Comparison of ENCODE assay signal across 16 cellular contexts in the genomic region with DNA sequence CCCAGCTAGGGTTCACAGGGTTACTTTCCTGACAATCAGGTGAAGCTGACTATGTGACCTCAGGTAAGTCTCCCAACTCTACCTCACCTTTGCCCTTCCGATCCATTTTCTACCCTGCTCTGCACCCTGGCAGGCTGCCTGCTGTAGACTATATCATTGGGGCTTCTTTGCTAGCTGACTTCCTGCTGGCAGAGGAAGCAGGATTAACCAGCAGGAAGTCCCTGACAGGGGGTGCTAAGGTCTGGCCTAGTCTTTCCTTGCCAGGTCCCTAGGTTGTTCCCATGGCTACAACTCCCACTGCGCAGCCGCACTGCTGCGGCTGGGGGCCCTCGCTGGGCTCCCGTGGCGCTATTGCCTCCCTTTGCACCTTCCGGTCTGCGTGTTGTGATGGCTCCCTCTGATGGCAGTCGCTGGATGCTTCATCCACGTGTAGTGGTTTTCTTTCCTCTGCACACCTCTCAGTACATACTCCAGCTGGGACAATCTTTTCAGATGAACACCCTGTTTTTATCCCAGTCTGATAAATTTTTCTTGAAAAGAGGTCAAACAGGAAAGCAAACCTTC.
DNase-seq lines count a peak whose midpoint lies in the region; ATAC-seq, FAIRE-seq and TF ChIP-seq lines count a peak whose summit lies in the region.
"Had no signal": no experiment of that assay in that cellular context is flagged by ENCODE, and none has a peak within 500 bp of the region (broad histone marks: within the 10 kb centered on the region; RNA-seq: fewer than 3 reads in every experiment).

No MANE protein-coding gene starts in this region.

- CTCF ChIA-PET in K562 (lab: Yijun Ruan, JAX; ENCODE audit: low intra/inter-chr PET ratio) = no interaction called here

- no peaks in the 10 kb centered on the region for H3K79me2 ChIP-seq in Karpas-422 (ENCODE audit: low read length)
- no peaks in the 10 kb centered on the region for H3K79me2 ChIP-seq in K562 (ENCODE audit: control insufficient read depth, insufficient read depth, low read length)

- H3K27ac ChIP-seq in Karpas-422 (ENCODE audit: low read length) (no peak overlapping the region), K562 (ENCODE audit: extremely low read depth, low read depth, low read length) (no peak overlapping the region), gastroesophageal sphincter (no peak overlapping the region)

- 5% methylated on average over 11 of the region's 11 CpGs for WGBS in K562 (ENCODE audit: insufficient coverage, low coverage, missing lambda C conversion rate)
- 40 to 66% methylated on average over 4 to 9 of the region's 11 CpGs for WGBS in gastroesophageal sphincter (ENCODE audit: low coverage in 1 of 2), 2 donors

- H3K4me2 ChIP-seq in Karpas-422 (ENCODE audit: low read depth, low read length, poor library complexity, severe bottlenecking) (no peak overlapping the region), K562 (ENCODE audit: insufficient read depth, low read length) (peak overlapping the region; percentile 43; the same call in 1 of the 2 replicates)

- H3K4me3 ChIP-seq in Karpas-422 (ENCODE audit: low read length) (no peak overlapping the region), K562 (no peak overlapping the region), mucosa of descending colon (no peak overlapping the region), gastroesophageal sphincter (no peak overlapping the region)
- H3K4me3 ChIP-seq: GM12878 had no signal

- peak; percentile 99 for ATAC-seq in K562
- ATAC-seq in left lobe of liver = peak; percentile 73
- ATAC-seq in mucosa of descending colon = no peak
- ATAC-seq in gastroesophageal sphincter = no peak
- ATAC-seq: activated T-cell treated with anti-CD3 and anti-CD28 coated beads, Interleukin-2, amount 50 U/mL, for 72 hours; GM12878 had no signal

- H3K9me2 ChIP-seq in Karpas-422 (replicated peaks; ENCODE audit: insufficient read depth, low read length) = no peaks in the 10 kb centered on the region

- BruUV-seq in K562 (replicated peaks; lab: Mats Ljungman, UMichigan) = no TSS peak

- no peaks in the 10 kb centered on the region for H4K20me1 ChIP-seq in Karpas-422 (ENCODE audit: insufficient read depth, low read depth, low read length)
- H4K20me1 ChIP-seq in K562 (replicated peaks; ENCODE audit: control insufficient read depth, insufficient read depth, low read length) = no peaks in the 10 kb centered on the region

- intact Hi-C loops in K562 (cut with micrococcal nuclease) (no loop called here), mucosa of descending colon (cut with DNase I, micrococcal nuclease) (no loop called here)

- TF ChIP-seq RAD21 in K562 (CRISPR knock-in tag; conservative IDR thresholded peaks at IDR 0.05 in 1 of 2, IDR thresholded peaks at IDR 0.05 in 1 of 2) = peak; percentile 30 to 43; a peak in 3 of 4 replicates

- H3K36me3 ChIP-seq in Karpas-422 (ENCODE audit: insufficient read depth, low read length) (no peaks in the 10 kb centered on the region), K562 (ENCODE audit: control insufficient read depth, insufficient read depth, low read length) (no peaks in the 10 kb centered on the region), mucosa of descending colon (ENCODE audit: low read depth) (no peaks in the 10 kb centered on the region), gastroesophageal sphincter (no peaks in the 10 kb centered on the region)

- DNase-seq in COR-L47 (lab: John Stamatoyannopoulos, UW) (peak; percentile 77), Karpas-422 (peak; percentile 86), K562 (ENCODE audit: extremely low read depth in 1 of 4, low spot score in 3 of 4) (peak; percentile 73 to 80 (median 76)), left lobe of liver (ENCODE audit: low spot score) (peak; percentile 50), mucosa of descending colon (no peak)
- no peak for DNase-seq in activated CD4-positive, alpha-beta T cell treated with anti-CD3 and anti-CD28 coated beads, Interleukin-2, amount 50 U/mL, for 1 hour
- DNase-seq in activated CD4-positive, CD25-positive, alpha-beta regulatory T cell (lab: John Stamatoyannopoulos, UW) = no peak
- DNase-seq: activated CD4-positive, alpha-beta T cell treated with anti-CD3 and anti-CD28 coated beads, Interleukin-2, amount 10 ng/mL, durations not matched to agents 7 days and 5 days; activated T-cell treated with anti-CD3 and anti-CD28 coated beads, Interleukin-2, amount 50 U/mL, for 72 hours; DMS79; kidney; NCI-H2081; stimulated activated CD4-positive, alpha-beta T cell treated with anti-CD3 and anti-CD28 coated beads, Interleukin-1b, Interleukin-23, amount 100 ng/mL, for 48 hours; T-helper 1 cell had no signal

- H2AFZ ChIP-seq in Karpas-422 (ENCODE audit: low read length) (peak overlapping the region; percentile 55; the same call in 1 of the 2 replicates), K562 (ENCODE audit: low read depth, low read length) (peak overlapping the region; percentile 71)

- no peaks in the 10 kb centered on the region for H3K4me1 ChIP-seq in Karpas-422 (ENCODE audit: low read length)
- H3K4me1 ChIP-seq in K562 (replicated peaks in 1 of 2; ENCODE audit: control insufficient read depth in 2 of 2, insufficient read depth in 2 of 2, low read length in 2 of 2) = peaks cover 0 to 3% of the 10 kb centered on the region in 2 experiments; a peak in 2 of 5 replicates
- H3K4me1 ChIP-seq in mucosa of descending colon (ENCODE audit: low read depth) = no peaks in the 10 kb centered on the region
- H3K4me1 ChIP-seq in gastroesophageal sphincter = no peaks in the 10 kb centered on the region

- H3K9ac ChIP-seq in Karpas-422 (ENCODE audit: low read length) (no peak overlapping the region), K562 (ENCODE audit: insufficient read depth in 1 of 2, low read depth in 2 of 2, low read length in 2 of 2) (no peak overlapping the region)

- POLR2A ChIA-PET in K562 (lab: Yijun Ruan, JAX) = interaction anchor here (0.6 kb wide), 1 partner anchor 1097 kb away, joined by 3 read pairs; no protein-coding TSS in a partner anchor

- no peak for TF ChIP-seq POLR2A in K562 (conservative IDR thresholded peaks at IDR 0.05)
- TF ChIP-seq POLR2A in gastroesophageal sphincter (IDR thresholded peaks at IDR 0.05) = no peak

- peak; percentile 80 for FAIRE-seq in K562 (lab: Jason Lieb, UNC)
- FAIRE-seq: GM12878, kidney had no signal

- no peak for TF ChIP-seq EP300 in K562 (IDR thresholded peaks at IDR 0.05; ENCODE audit: low read length)
- TF ChIP-seq EP300 in gastroesophageal sphincter (IDR thresholded peaks at IDR 0.05) = no peak

- TF ChIP-seq CTCF in K562 (IDR thresholded peaks at IDR 0.05 in 2 of 3, conservative IDR thresholded peaks at IDR 0.05 in 1 of 3; ENCODE audit: insufficient read depth in 2 of 3, low read depth in 1 of 3, low read length in 3 of 3) (peak; percentile 71 to 94 (median 75)), mucosa of descending colon (IDR thresholded peaks at IDR 0.05) (no peak), gastroesophageal sphincter (IDR thresholded peaks at IDR 0.05) (no peak)

- H3K9me3 ChIP-seq in Karpas-422 (ENCODE audit: low read length) (no peaks in the 10 kb centered on the region), K562 (replicated peaks; ENCODE audit: control insufficient read depth, insufficient read depth, low read depth, low read length) (no peaks in the 10 kb centered on the region), mucosa of descending colon (no peaks in the 10 kb centered on the region), gastroesophageal sphincter (no peaks in the 10 kb centered on the region)

- H3K9me1 ChIP-seq in K562 (ENCODE audit: control insufficient read depth, insufficient read depth, low read length) = no peaks in the 10 kb centered on the region

- no peaks in the 10 kb centered on the region for H3K27me3 ChIP-seq in Karpas-422 (ENCODE audit: low read length)
- no peaks in the 10 kb centered on the region for H3K27me3 ChIP-seq in K562 (ENCODE audit: control insufficient read depth in 2 of 2, insufficient read depth in 2 of 2, low read length in 2 of 2)
- no peaks in the 10 kb centered on the region for H3K27me3 ChIP-seq in gastroesophageal sphincter

- in situ Hi-C loops in K562 (cut with MboI) = no loop called here

TF ChIP-seq in K562, 482 proteins besides CTCF, POLR2A, EP300 and RAD21 (continues in another document):
- TF ChIP-seq, protein P1, sequence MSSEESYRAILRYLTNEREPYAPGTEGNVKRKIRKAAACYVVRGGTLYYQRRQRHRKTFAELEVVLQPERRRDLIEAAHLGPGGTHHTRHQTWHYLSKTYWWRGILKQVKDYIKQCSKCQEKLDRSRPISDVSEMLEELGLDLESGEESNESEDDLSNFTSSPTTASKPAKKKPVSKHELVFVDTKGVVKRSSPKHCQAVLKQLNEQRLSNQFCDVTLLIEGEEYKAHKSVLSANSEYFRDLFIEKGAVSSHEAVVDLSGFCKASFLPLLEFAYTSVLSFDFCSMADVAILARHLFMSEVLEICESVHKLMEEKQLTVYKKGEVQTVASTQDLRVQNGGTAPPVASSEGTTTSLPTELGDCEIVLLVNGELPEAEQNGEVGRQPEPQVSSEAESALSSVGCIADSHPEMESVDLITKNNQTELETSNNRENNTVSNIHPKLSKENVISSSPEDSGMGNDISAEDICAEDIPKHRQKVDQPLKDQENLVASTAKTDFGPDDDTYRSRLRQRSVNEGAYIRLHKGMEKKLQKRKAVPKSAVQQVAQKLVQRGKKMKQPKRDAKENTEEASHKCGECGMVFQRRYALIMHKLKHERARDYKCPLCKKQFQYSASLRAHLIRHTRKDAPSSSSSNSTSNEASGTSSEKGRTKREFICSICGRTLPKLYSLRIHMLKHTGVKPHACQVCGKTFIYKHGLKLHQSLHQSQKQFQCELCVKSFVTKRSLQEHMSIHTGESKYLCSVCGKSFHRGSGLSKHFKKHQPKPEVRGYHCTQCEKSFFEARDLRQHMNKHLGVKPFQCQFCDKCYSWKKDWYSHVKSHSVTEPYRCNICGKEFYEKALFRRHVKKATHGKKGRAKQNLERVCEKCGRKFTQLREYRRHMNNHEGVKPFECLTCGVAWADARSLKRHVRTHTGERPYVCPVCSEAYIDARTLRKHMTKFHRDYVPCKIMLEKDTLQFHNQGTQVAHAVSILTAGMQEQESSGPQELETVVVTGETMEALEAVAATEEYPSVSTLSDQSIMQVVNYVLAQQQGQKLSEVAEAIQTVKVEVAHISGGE (CRISPR knock-in tag; IDR thresholded peaks at IDR 0.05) = peak in 1 of 3 experiments; percentile 40; a peak in 1 of 6 replicates
- TF ChIP-seq, protein P2, sequence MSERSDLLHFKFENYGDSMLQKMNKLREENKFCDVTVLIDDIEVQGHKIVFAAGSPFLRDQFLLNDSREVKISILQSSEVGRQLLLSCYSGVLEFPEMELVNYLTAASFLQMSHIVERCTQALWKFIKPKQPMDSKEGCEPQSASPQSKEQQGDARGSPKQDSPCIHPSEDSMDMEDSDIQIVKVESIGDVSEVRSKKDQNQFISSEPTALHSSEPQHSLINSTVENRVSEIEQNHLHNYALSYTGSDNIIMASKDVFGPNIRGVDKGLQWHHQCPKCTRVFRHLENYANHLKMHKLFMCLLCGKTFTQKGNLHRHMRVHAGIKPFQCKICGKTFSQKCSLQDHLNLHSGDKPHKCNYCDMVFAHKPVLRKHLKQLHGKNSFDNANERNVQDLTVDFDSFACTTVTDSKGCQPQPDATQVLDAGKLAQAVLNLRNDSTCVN (CRISPR knock-in tag; IDR thresholded peaks at IDR 0.05) = no peak
- TF ChIP-seq BMI1 (IDR thresholded peaks at IDR 0.05; ENCODE audit: low read length) (0 out of 2 replicates have a peak, but pooled peaks have one; percentile 44), HNRNPLL (IDR thresholded peaks at IDR 0.05; ENCODE audit: low read depth, low read length, poor library complexity, severe bottlenecking) (peak; percentile 88)

Comparison
In these comparisons a context has a peak if more than half of its experiments do, and no peak if none do; other contexts are left out.
1. DNase-seq: peak in COR-L47 (single experiment), Karpas-422 (single experiment), K562 (4 of 4) and left lobe of liver (single experiment); none in mucosa of descending colon (0 of 3), activated CD4-positive, alpha-beta T cell treated with anti-CD3 and anti-CD28 coated beads, Interleukin-2, amount 50 U/mL, for 1 hour (single experiment) and activated CD4-positive, CD25-positive, alpha-beta regulatory T cell (0 of 4).
2. ATAC-seq: peak in K562 (single experiment) and left lobe of liver (single experiment); none in mucosa of descending colon (single experiment) and gastroesophageal sphincter (single experiment).
3. CTCF ChIP-seq: peak in K562 (3 of 3); none in mucosa of descending colon (single experiment) and gastroesophageal sphincter (0 of 4).